Comparison of ENCODE assay signal across 8 cellular contexts in the genomic region with DNA sequence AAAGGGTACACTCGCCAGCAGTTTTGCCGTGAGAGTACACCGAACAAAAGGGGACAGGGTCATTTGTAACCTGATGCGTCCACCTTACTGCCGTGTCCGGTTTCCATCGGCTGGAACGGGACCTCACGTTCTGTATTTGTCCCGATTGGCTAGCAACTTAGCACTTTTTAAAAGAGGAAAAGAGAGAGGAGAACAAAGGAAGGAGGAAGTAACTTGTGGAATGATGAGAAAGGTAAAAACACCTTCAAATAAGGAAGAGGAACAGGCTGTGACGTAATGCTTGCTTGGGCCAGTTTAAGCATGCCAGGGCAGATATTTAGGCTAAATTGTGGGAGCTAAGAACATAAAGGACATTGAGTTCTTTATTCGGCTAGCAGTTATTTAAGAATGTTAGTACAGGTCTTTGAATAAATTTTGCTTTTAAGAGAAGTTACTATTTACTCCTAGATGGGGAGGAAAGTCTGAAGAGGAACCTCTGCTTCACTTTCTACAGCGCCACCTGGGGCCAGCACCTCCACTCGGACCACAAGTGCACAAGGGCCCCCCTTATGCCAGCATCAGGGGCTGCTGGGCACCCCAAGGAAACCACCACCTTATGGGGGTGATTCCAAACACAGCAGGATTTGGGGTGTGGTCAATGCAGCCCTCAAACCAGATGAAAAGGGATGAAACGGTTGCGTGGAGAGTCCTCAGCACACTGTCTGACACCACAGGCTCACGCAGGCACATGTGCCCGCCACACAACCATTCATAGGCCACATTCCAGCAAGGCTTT. TPM values are rescaled to one million over a fixed set of nuclear protein-coding genes. Genes with fewer than 3 reads are reported as not detected.
DNase-seq lines count a peak whose midpoint lies in the region; ATAC-seq and TF ChIP-seq lines count a peak whose summit lies in the region.

No MANE protein-coding gene starts in this region.

- ATAC-seq in DND-41 (ENCODE audit: insufficient read depth, low read depth) (no peak), memory B cell (ENCODE audit: low read depth) (no peak)
- ATAC-seq in activated naive CD4-positive, alpha-beta T cell treated with anti-CD3 and anti-CD28 coated beads, Interleukin-2, amount 50 U/mL, for 72 hours: peak in 1 of 2 donors; percentile 13

- H3K9me3 ChIP-seq in DND-41 (ENCODE audit: insufficient read depth, low read length, severe bottlenecking) (no peaks in the 10 kb centered on the region), MG63 (no peaks in the 10 kb centered on the region)

- peak overlapping the region; percentile 90 to 100 for H3K27ac Mint-ChIP-seq in activated naive CD4-positive, alpha-beta T cell treated with anti-CD3 and anti-CD28 coated beads, Interleukin-2, amount 50 U/mL, for 72 hours
- peak overlapping the region; percentile 98 for H3K27ac Mint-ChIP-seq in memory B cell

- H3K4me1 Mint-ChIP-seq in memory B cell: peaks cover 24% of the 10 kb centered on the region

- H3K9ac ChIP-seq in DND-41 (ENCODE audit: low read depth, low read length): peak overlapping the region; percentile 43

- H3K36me3 ChIP-seq in DND-41 (ENCODE audit: insufficient read depth, low read length) (peaks cover 20% of the 10 kb centered on the region), MG63 (no peaks in the 10 kb centered on the region)

- H2AFZ ChIP-seq in DND-41 (ENCODE audit: low read depth, low read length): peak overlapping the region; percentile 66

- peak overlapping the region; percentile 77 for H3K27ac ChIP-seq in DND-41 (ENCODE audit: low read length)

- H3K36me3 Mint-ChIP-seq in activated naive CD4-positive, alpha-beta T cell treated with anti-CD3 and anti-CD28 coated beads, Interleukin-2, amount 50 U/mL, for 72 hours: no peaks in the 10 kb centered on the region
- peaks cover 2% of the 10 kb centered on the region for H3K36me3 Mint-ChIP-seq in memory B cell

- no peaks in the 10 kb centered on the region for H3K27me3 Mint-ChIP-seq in memory B cell

- DNase-seq in DND-41 (no peak), KG1 (lab: John Stamatoyannopoulos, UW) (peak; percentile 42), memory B cell (ENCODE audit: low spot score in 2 of 2) (peak in 1 of 2 donors; percentile 32), DMS 273 (lab: John Stamatoyannopoulos, UW; ENCODE audit: unreplicated experiment) (no peak), COLO829 (ENCODE audit: low spot score) (no peak), MG63 (no peak), GOT3 (lab: John Stamatoyannopoulos, UW) (no peak)
- DNase-seq in activated naive CD4-positive, alpha-beta T cell treated with anti-CD3 and anti-CD28 coated beads, Interleukin-2, amount 50 U/mL, for 72 hours (ENCODE audit: low spot score in 2 of 2): no peak

- no peaks in the 10 kb centered on the region for H4K20me1 ChIP-seq in DND-41 (ENCODE audit: insufficient read depth, low read length)

- H3K27me3 ChIP-seq in DND-41 (ENCODE audit: insufficient read depth, low read length, poor library complexity) (no peaks in the 10 kb centered on the region), MG63 (peaks cover 10% of the 10 kb centered on the region)

- H3K79me2 ChIP-seq in DND-41 (ENCODE audit: insufficient read depth, low read length): peaks cover 8% of the 10 kb centered on the region

- peak; percentile 57 for TF ChIP-seq CTCF in DND-41 (IDR thresholded peaks at IDR 0.05; ENCODE audit: borderline replicate concordance, extremely low read depth, low read length, poor library complexity, severe bottlenecking)

- H3K4me2 ChIP-seq in DND-41 (ENCODE audit: insufficient read depth, low read length): peak overlapping the region; percentile 66

- H3K4me1 ChIP-seq in DND-41 (ENCODE audit: insufficient read depth, low read length): peaks cover 48% of the 10 kb centered on the region

- no peaks in the 10 kb centered on the region for H3K9me3 Mint-ChIP-seq in activated naive CD4-positive, alpha-beta T cell treated with anti-CD3 and anti-CD28 coated beads, Interleukin-2, amount 50 U/mL, for 72 hours
- H3K9me3 Mint-ChIP-seq in memory B cell: no peaks in the 10 kb centered on the region

- H3K4me3 ChIP-seq in DND-41 (ENCODE audit: low read depth in 1 of 2, low read length in 2 of 2): peak overlapping the region; percentile 1 to 56; a peak in 3 of 4 replicates
- no peak overlapping the region for H3K4me3 ChIP-seq in MG63

- peak overlapping the region; percentile 92 for H3K4me3 Mint-ChIP-seq in memory B cell

RNA-seq across cellular contexts. Expression of gene ARSA, which starts 5.8 kb away (rescaled TPM):
- 10 to 100 TPM; 23.8 to 24.7 TPM for total RNA-seq in activated naive CD4-positive, alpha-beta T cell treated with anti-CD3 and anti-CD28 coated beads, Interleukin-2, amount 50 U/mL, for 72 hours
- total RNA-seq in MG63 (2014; rRNA removed; shearing (Covaris generic); ENCODE audit: low replicate concordance): 9.8 and 16.0 TPM in 2 replicates

RNA-seq across cellular contexts. Expression of gene MAPK8IP2, which starts 21.5 kb away (rescaled TPM):
- under 1 TPM; 0.27 to 0.54 TPM for total RNA-seq in activated naive CD4-positive, alpha-beta T cell treated with anti-CD3 and anti-CD28 coated beads, Interleukin-2, amount 50 U/mL, for 72 hours
- total RNA-seq in MG63 (2014; rRNA removed; shearing (Covaris generic); ENCODE audit: low replicate concordance): 2.2 TPM in 1 of 2 replicates, not detected in the other

RNA-seq across cellular contexts. Expression of gene CHKB, which starts 39.5 kb away (rescaled TPM):
- 100 to 1,000 TPM in 1 of 2 donors, 10 to 100 TPM in 1; 83.8 to 127 TPM for total RNA-seq in activated naive CD4-positive, alpha-beta T cell treated with anti-CD3 and anti-CD28 coated beads, Interleukin-2, amount 50 U/mL, for 72 hours
- 1.3 and 5.5 TPM in 2 replicates for total RNA-seq in MG63 (2014; rRNA removed; shearing (Covaris generic); ENCODE audit: low replicate concordance)

RNA-seq across cellular contexts. Expression of gene CPT1B, which starts 43.9 kb away (rescaled TPM):
- total RNA-seq in activated naive CD4-positive, alpha-beta T cell treated with anti-CD3 and anti-CD28 coated beads, Interleukin-2, amount 50 U/mL, for 72 hours: 10 to 100 TPM; 61.8 to 92.2 TPM
- 4.4 and 9.9 TPM in 2 replicates for total RNA-seq in MG63 (2014; rRNA removed; shearing (Covaris generic); ENCODE audit: low replicate concordance)

RNA-seq across cellular contexts. Expression of gene SHANK3, which starts 50.5 kb away (rescaled TPM):
- total RNA-seq in activated naive CD4-positive, alpha-beta T cell treated with anti-CD3 and anti-CD28 coated beads, Interleukin-2, amount 50 U/mL, for 72 hours: under 1 TPM in 1 of 2 donors, not detected in 1; 0.66 TPM
- total RNA-seq in MG63 (2014; rRNA removed; shearing (Covaris generic); ENCODE audit: low replicate concordance): 1.3 and 2.6 TPM in 2 replicates

Comparison
In these comparisons a context has a peak if more than half of its experiments do, and no peak if none do; other contexts are left out.
1. RNA of gene CHKB, which starts 39.5 kb away (total RNA-seq): 83.8 to 127 TPM in activated naive CD4-positive, alpha-beta T cell treated with anti-CD3 and anti-CD28 coated beads, Interleukin-2, amount 50 U/mL, for 72 hours; 1.3 to 5.5 TPM in MG63; every median in the first group is over 10 times any median in the second.